Comparison of ENCODE assay signal across 8 cellular contexts in genomic region chr18:22813648-22814328, GRCh38.
A peak's percentile ranks its signal among the peaks of the same experiment; 100 is the strongest.
DNase-seq lines count a peak whose midpoint lies in the region; ATAC-seq and TF ChIP-seq lines count a peak whose summit lies in the region.

No MANE protein-coding gene starts in this region.

- H3K4me3 ChIP-seq in heart right ventricle (no peak overlapping the region), ascending aorta (no peak overlapping the region), left lung (no peak overlapping the region)

- H3K27me3 ChIP-seq in heart right ventricle (peaks cover 0 to 14% (median 7%) of the 10 kb centered on the region in 7 donors), ascending aorta (no peaks in the 10 kb centered on the region), left lung (peaks cover 0 to 5% of the 10 kb centered on the region in 2 donors)

- no peak overlapping the region for H3K27ac ChIP-seq in heart right ventricle
- H3K27ac ChIP-seq in ascending aorta = no peak overlapping the region
- no peak overlapping the region for H3K27ac ChIP-seq in left lung

- no peaks in the 10 kb centered on the region for H3K36me3 ChIP-seq in heart right ventricle
- H3K36me3 ChIP-seq in ascending aorta = no peaks in the 10 kb centered on the region
- no peaks in the 10 kb centered on the region for H3K36me3 ChIP-seq in left lung

- H3K4me1 ChIP-seq in heart right ventricle (no peaks in the 10 kb centered on the region), ascending aorta (no peaks in the 10 kb centered on the region), left lung (peaks cover 0 to 4% of the 10 kb centered on the region in 2 donors)

- intact Hi-C loops in heart right ventricle (cut with DNase I) (loop anchor here in 5 of 10 donors (1.0 to 10.0 kb wide), 4 partner anchors 169 to 601 kb away; no protein-coding TSS in a partner anchor), Right ventricle myocardium superior (cut with DNase I) (no loop called here), ascending aorta (cut with DNase I) (no loop called here), left lung (cut with DNase I) (no loop called here)

- H3K9me3 ChIP-seq in heart right ventricle = no peaks in the 10 kb centered on the region
- no peaks in the 10 kb centered on the region for H3K9me3 ChIP-seq in ascending aorta
- H3K9me3 ChIP-seq in left lung = no peaks in the 10 kb centered on the region

- no peak for ATAC-seq in heart right ventricle
- no peak for ATAC-seq in Right ventricle myocardium superior (ENCODE audit: poor library complexity)
- ATAC-seq in left lung = peak; percentile 85
- no peak for ATAC-seq in HG03469 (IDR thresholded peaks at IDR 0.05; ENCODE audit: unreplicated experiment)
- ATAC-seq in GM19324 (IDR thresholded peaks at IDR 0.05; ENCODE audit: low FRiP score, unreplicated experiment) = no peak

- DNase-seq in heart right ventricle = no peak
- DNase-seq in Right ventricle myocardium superior = no peak
- peak; percentile 58 for DNase-seq in LoVo (ENCODE audit: low spot score)
- no peak for DNase-seq in ascending aorta (ENCODE audit: low spot score in 2 of 2)
- no peak for DNase-seq in left lung
- no peak for DNase-seq in stimulated activated CD4-positive, alpha-beta T cell treated with anti-CD3 and anti-CD28 coated beads, Interleukin-4, amount 100 ng/mL, for 24 hours

- TF ChIP-seq CTCF in heart right ventricle (IDR thresholded peaks at IDR 0.05) = peak in 8 of 9 donors; percentile 23 to 74 (median 58)
- TF ChIP-seq CTCF in ascending aorta (IDR thresholded peaks at IDR 0.05) = peak in 2 of 3 experiments; percentile 23 to 61
- TF ChIP-seq CTCF in left lung (IDR thresholded peaks at IDR 0.05) = peak; percentile 30 to 35

- WGBS in heart right ventricle, 2 donors = 15 to 19% methylated on average over 6 of the region's 6 CpGs
